ENCODE assay signal across 19 cellular contexts in genomic region chr13:97205465-97205864, GRCh38.
"Had no signal": no experiment of that assay in that cellular context is flagged by ENCODE, and none has a peak within 500 bp of the region (broad histone marks: within the 10 kb centered on the region; RNA-seq: fewer than 3 reads in every experiment).

No MANE protein-coding gene starts in this region.

- H3K4me1 ChIP-seq: ascending aorta, psoas muscle, right atrium auricular region had no signal

- ATAC-seq: left ventricle myocardium superior, psoas muscle had no signal

- H3K27me3 ChIP-seq: ascending aorta, ovary, right atrium auricular region, tibial nerve had no signal

- H3K27ac ChIP-seq: ascending aorta, neutrophil, ovary, psoas muscle, right atrium auricular region, tibial nerve had no signal

- H3K4me3 ChIP-seq: ascending aorta, ovary, psoas muscle, right atrium auricular region, tibial nerve had no signal

- DNase-seq: activated B cell treated with CpG ODN at 0.5 μM for 24 hours; activated CD4-positive, alpha-beta T cell treated with anti-CD3 and anti-CD28 coated beads for 36 hours; activated CD4-positive, alpha-beta T cell treated with anti-CD3 and anti-CD28 coated beads, Interleukin-2, amount 50 U/mL, for 4 hours; activated CD8-positive, alpha-beta memory T cell treated with anti-CD3 and anti-CD28 coated beads for 24 hours; activated CD8-positive, alpha-beta memory T cell treated with anti-CD3 and anti-CD28 coated beads, Interleukin-2, amount 50 U/mL, for 4 hours; activated T-cell treated with anti-CD3 and anti-CD28 coated beads, Interleukin-2, amount 50 U/mL, for 24 hours; central memory CD4-positive, alpha-beta T cell; dermis blood vessel endothelial cell; effector CD8-positive, alpha-beta T cell; left ventricle myocardium superior; ovary; psoas muscle; stimulated activated CD4-positive, alpha-beta T cell treated with anti-CD3 and anti-CD28 coated beads, Interleukin-12 subunit alpha, Interleukin-12 subunit beta, amount 100 ng/mL, for 4 hours; stimulated activated CD4-positive, alpha-beta T cell treated with anti-CD3 and anti-CD28 coated beads, Interleukin-4, amount 100 ng/mL, for 4 hours; stimulated activated naive CD8-positive, alpha-beta T cell treated with anti-CD3 and anti-CD28 coated beads, Interleukin-15, amount 100 ng/mL, for 72 hours had no signal

- H3K36me3 ChIP-seq: ascending aorta, neutrophil, ovary, right atrium auricular region, tibial nerve had no signal

- H3K9me3 ChIP-seq: ascending aorta, neutrophil, ovary, psoas muscle, right atrium auricular region, tibial nerve had no signal
